ENCODE assay signal across 23 cellular contexts in genomic region chr3:126036056-126036549, GRCh38. TPM values are rescaled to one million over a fixed set of nuclear protein-coding genes. Genes with fewer than 3 reads are reported as not detected.
DNase-seq lines count a peak whose midpoint lies in the region; ATAC-seq and TF ChIP-seq lines count a peak whose summit lies in the region.
"Had no signal": no experiment of that assay in that cellular context is flagged by ENCODE, and none has a peak within 500 bp of the region (broad histone marks: within the 10 kb centered on the region; RNA-seq: fewer than 3 reads in every experiment).

No MANE protein-coding gene starts in this region.

- H3K4me1 ChIP-seq in colonic mucosa (no peaks in the 10 kb centered on the region), upper lobe of right lung (no peaks in the 10 kb centered on the region), osteoblast (ENCODE audit: insufficient read depth, low read length) (no peaks in the 10 kb centered on the region)

- no peak overlapping the region for H3K4me2 ChIP-seq in osteoblast (ENCODE audit: insufficient read depth, low read length)

- no peak overlapping the region for H3K9ac ChIP-seq in colonic mucosa (ENCODE audit: low read depth in 2 of 2, low read length in 2 of 2)

- no peak overlapping the region for H2AFZ ChIP-seq in osteoblast (ENCODE audit: low read length)

- H3K36me3 ChIP-seq in colonic mucosa (no peaks in the 10 kb centered on the region), upper lobe of right lung (no peaks in the 10 kb centered on the region), osteoblast (ENCODE audit: insufficient read depth, low read length) (no peaks in the 10 kb centered on the region)
- H3K36me3 ChIP-seq: MG63 had no signal

- H3K27me3 ChIP-seq in colonic mucosa = no peaks in the 10 kb centered on the region
- H3K27me3 ChIP-seq in upper lobe of right lung = no peaks in the 10 kb centered on the region
- H3K27me3 ChIP-seq in osteoblast (ENCODE audit: insufficient read depth, low read length) = no peaks in the 10 kb centered on the region
- H3K27me3 ChIP-seq: MG63 had no signal

- DNase-seq in activated CD8-positive, alpha-beta memory T cell treated with anti-CD3 and anti-CD28 coated beads for 24 hours = peak; percentile 13
- DNase-seq in activated CD8-positive, alpha-beta memory T cell treated with anti-CD3 and anti-CD28 coated beads, Interleukin-2, amount 50 U/mL, for 4 hours = no peak
- peak; percentile 6 for DNase-seq in colonic mucosa
- peak; percentile 4 for DNase-seq in mucosa of gallbladder (ENCODE audit: low spot score)
- DNase-seq in upper lobe of right lung = peak; percentile 47
- DNase-seq in osteoblast (ENCODE audit: insufficient read length, low spot score, missing footprints) = no peak
- DNase-seq in NCI-H146 (lab: John Stamatoyannopoulos, UW) = no peak
- DNase-seq: AML-193; C1 segment of cervical spinal cord; CD8-positive, alpha-beta memory T cell; GDM1; GOT3; HCEC 1CT; MG63; NCI-H1436; NCI-H1930; NCI-H774; NK-92 treated with Interleukin-12 subunit alpha and Interleukin-12 subunit beta, amount 100 ng/mL, for 24 hours had no signal

- H3K27ac ChIP-seq in colonic mucosa (no peak overlapping the region), upper lobe of right lung (no peak overlapping the region), osteoblast (ENCODE audit: low read depth, low read length) (no peak overlapping the region)
- H3K27ac ChIP-seq: HL-60, RWPE1 had no signal

- H4K20me1 ChIP-seq in osteoblast (ENCODE audit: insufficient read depth, low read length) = peaks cover 2% of the 10 kb centered on the region

- no peak for ATAC-seq in upper lobe of right lung
- ATAC-seq in GM21529 (IDR thresholded peaks at IDR 0.05; ENCODE audit: unreplicated experiment) = no peak
- ATAC-seq: HepG2, K562 had no signal

- intact Hi-C loops in colonic mucosa (cut with DNase I) (no loop called here), upper lobe of right lung (cut with DNase I) (no loop called here)

- H3K4me3 ChIP-seq in colonic mucosa = no peak overlapping the region
- no peak overlapping the region for H3K4me3 ChIP-seq in upper lobe of right lung
- H3K4me3 ChIP-seq in osteoblast (ENCODE audit: insufficient read depth, low read length) = no peak overlapping the region
- H3K4me3 ChIP-seq: K562, MG63 had no signal

- H3K79me2 ChIP-seq in osteoblast (ENCODE audit: insufficient read depth, low read length) = no peaks in the 10 kb centered on the region

- H3K9me3 ChIP-seq in colonic mucosa (no peaks in the 10 kb centered on the region), upper lobe of right lung (no peaks in the 10 kb centered on the region), osteoblast (ENCODE audit: low read depth, low read length) (no peaks in the 10 kb centered on the region)

- TF ChIP-seq CTCF in colonic mucosa (IDR thresholded peaks at IDR 0.05) = no peak
- TF ChIP-seq CTCF in upper lobe of right lung (IDR thresholded peaks at IDR 0.05) = no peak
- no peak for TF ChIP-seq CTCF in osteoblast (IDR thresholded peaks at IDR 0.05; ENCODE audit: extremely low read depth, low read depth, low read length)

RNA-seq across cellular contexts. Expression of gene SLC41A3, which starts 47.8 kb away (rescaled TPM):
- 10 to 100 TPM; 27.6 to 33.1 TPM for total RNA-seq in colonic mucosa
- total RNA-seq in mucosa of gallbladder = 95.5 TPM
- 30.8 TPM for total RNA-seq in upper lobe of right lung
- 41.5 and 59.4 TPM in 2 replicates for total RNA-seq in osteoblast

Comparison
In these comparisons a context has a peak if more than half of its experiments do, and no peak if none do; other contexts are left out.
1. DNase-seq: peak in activated CD8-positive, alpha-beta memory T cell treated with anti-CD3 and anti-CD28 coated beads for 24 hours (single experiment), colonic mucosa (single experiment), mucosa of gallbladder (single experiment) and upper lobe of right lung (single experiment); none in activated CD8-positive, alpha-beta memory T cell treated with anti-CD3 and anti-CD28 coated beads, Interleukin-2, amount 50 U/mL, for 4 hours (single experiment), osteoblast (single experiment) and NCI-H146 (single experiment).